In the genomic region with DNA sequence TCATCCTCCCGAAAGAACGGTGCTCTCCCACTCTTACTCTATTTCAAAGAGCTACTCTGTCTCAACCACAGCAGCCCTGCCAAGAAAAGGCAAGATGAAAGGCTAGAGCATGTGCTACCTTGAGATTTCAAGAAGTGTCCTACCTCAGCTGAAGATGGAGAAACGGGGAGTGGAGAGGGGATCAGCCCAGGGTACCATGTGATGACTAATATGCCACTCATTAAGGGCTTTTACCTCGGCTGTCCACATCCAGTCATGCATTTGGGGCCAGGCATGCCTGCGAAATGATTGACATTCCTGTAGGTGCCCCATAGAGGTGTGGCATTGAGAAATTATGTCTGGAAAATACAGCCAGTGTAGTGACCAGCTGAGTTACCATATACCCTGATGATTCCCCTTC, we compare ENCODE assay signal across 16 cellular contexts.
"Had no signal": no experiment of that assay in that cellular context is flagged by ENCODE, and none has a peak within 500 bp of the region (broad histone marks: within the 10 kb centered on the region; RNA-seq: fewer than 3 reads in every experiment).

No MANE protein-coding gene starts in this region.

- H3K4me1 ChIP-seq: colonic mucosa, parathyroid adenoma had no signal

- DNase-seq: activated CD4-positive, alpha-beta memory T cell treated with anti-CD3 and anti-CD28 coated beads, Interleukin-2, amount 10 ng/mL, durations not matched to agents 7 days and 5 days; activated CD4-positive, alpha-beta T cell treated with anti-CD3 and anti-CD28 coated beads for 4 hours; activated CD8-positive, alpha-beta memory T cell treated with anti-CD3 and anti-CD28 coated beads, Interleukin-2, amount 10 ng/mL, durations not matched to agents 7 days and 5 days; anterior cingulate cortex; colonic mucosa; immature natural killer cell; kidney glomerular epithelial cell; stimulated activated CD4-positive, alpha-beta T cell treated with anti-CD3 and anti-CD28 coated beads, Interleukin-2, amount 100 ng/mL, for 24 hours; stimulated activated naive CD8-positive, alpha-beta T cell treated with anti-CD3 and anti-CD28 coated beads, Interleukin-15, Interleukin-2, amounts not matched to agents 100 U/mL and 50 U/mL, for 24 hours had no signal

- ATAC-seq: activated CD8-positive, alpha-beta memory T cell treated with anti-CD3 and anti-CD28 coated beads, Interleukin-2, amount 10 ng/mL, durations not matched to agents 7 days and 5 days; stimulated activated naive CD8-positive, alpha-beta T cell treated with anti-CD3 and anti-CD28 coated beads, Interleukin-15, Interleukin-2, amounts not matched to agents 100 U/mL and 50 U/mL, for 24 hours; WTC11 had no signal

- H3K27ac ChIP-seq: colonic mucosa, parathyroid adenoma, tibial nerve had no signal

- H3K36me3 ChIP-seq: colonic mucosa had no signal

- H3K4me1 Mint-ChIP-seq: activated CD4-positive, alpha-beta memory T cell treated with anti-CD3 and anti-CD28 coated beads, Interleukin-2, amount 10 ng/mL, durations not matched to agents 7 days and 5 days; activated CD8-positive, alpha-beta memory T cell treated with anti-CD3 and anti-CD28 coated beads, Interleukin-2, amount 10 ng/mL, durations not matched to agents 7 days and 5 days; central memory CD8-positive, alpha-beta T cell; immature natural killer cell had no signal

- H3K9me3 ChIP-seq: colonic mucosa, tibial nerve had no signal

- H3K4me3 ChIP-seq: colonic mucosa, tibial nerve had no signal

- H3K27me3 ChIP-seq: colonic mucosa, tibial nerve had no signal

- H3K36me3 Mint-ChIP-seq: activated CD8-positive, alpha-beta memory T cell treated with anti-CD3 and anti-CD28 coated beads, Interleukin-2, amount 10 ng/mL, durations not matched to agents 7 days and 5 days; immature natural killer cell; WTC11 had no signal

- H3K27ac Mint-ChIP-seq: activated CD4-positive, alpha-beta memory T cell treated with anti-CD3 and anti-CD28 coated beads, Interleukin-2, amount 10 ng/mL, durations not matched to agents 7 days and 5 days; activated CD8-positive, alpha-beta memory T cell treated with anti-CD3 and anti-CD28 coated beads, Interleukin-2, amount 10 ng/mL, durations not matched to agents 7 days and 5 days; brain; immature natural killer cell; T-helper 2 cell treated with Interferon-gamma antibody and Interleukin-4, amounts not matched to agents 5 μg/mL and 100 μg/mL, for 36 hours; WTC11 had no signal

- H3K9me3 Mint-ChIP-seq: activated CD4-positive, alpha-beta memory T cell treated with anti-CD3 and anti-CD28 coated beads, Interleukin-2, amount 10 ng/mL, durations not matched to agents 7 days and 5 days; central memory CD8-positive, alpha-beta T cell; immature natural killer cell; T-helper 2 cell treated with Interferon-gamma antibody and Interleukin-4, amounts not matched to agents 5 μg/mL and 100 μg/mL, for 36 hours had no signal

- H3K4me3 Mint-ChIP-seq: activated CD4-positive, alpha-beta memory T cell treated with anti-CD3 and anti-CD28 coated beads, Interleukin-2, amount 10 ng/mL, durations not matched to agents 7 days and 5 days; activated CD8-positive, alpha-beta memory T cell treated with anti-CD3 and anti-CD28 coated beads, Interleukin-2, amount 10 ng/mL, durations not matched to agents 7 days and 5 days; brain; central memory CD8-positive, alpha-beta T cell; immature natural killer cell; nephron; T-helper 2 cell treated with Interferon-gamma antibody and Interleukin-4, amounts not matched to agents 5 μg/mL and 100 μg/mL, for 36 hours; WTC11 had no signal
